Comparison of ENCODE assay signal across 16 cellular contexts in genomic region chr3:3065876-3066275, GRCh38. TPM values are rescaled to one million over a fixed set of nuclear protein-coding genes. Genes with fewer than 3 reads are reported as not detected.
A peak's percentile ranks its signal among the peaks of the same experiment; 100 is the strongest.
DNase-seq lines count a peak whose midpoint lies in the region; ATAC-seq and TF ChIP-seq lines count a peak whose summit lies in the region.
"Had no signal": no experiment of that assay in that cellular context is flagged by ENCODE, and none has a peak within 500 bp of the region (broad histone marks: within the 10 kb centered on the region; RNA-seq: fewer than 3 reads in every experiment).

No MANE protein-coding gene starts in this region.

- DNase-seq in RWPE2 (ENCODE audit: low spot score) = no peak
- peak; percentile 18 for DNase-seq in mucosa of gallbladder (ENCODE audit: low spot score)
- DNase-seq in activated CD8-positive, alpha-beta memory T cell treated with anti-CD3 and anti-CD28 coated beads, Interleukin-2, amount 50 U/mL, for 48 hours = no peak
- no peak for DNase-seq in ovary
- DNase-seq: activated CD4-positive, CD25-positive, alpha-beta regulatory T cell treated with anti-CD3 and anti-CD28 coated beads, Interleukin-2, amount 50 U/mL, for 72 hours; adrenal gland; foreskin fibroblast; NCI-H187; NCI-H510A; stimulated activated CD4-positive, alpha-beta T cell treated with anti-CD3 and anti-CD28 coated beads, Interleukin-1b, Interleukin-23, amount 100 ng/mL, for 48 hours had no signal

- no peak for TF ChIP-seq EP300 in ovary (IDR thresholded peaks at IDR 0.05)

- WGBS in ovary, 3 donors = 66 to 83% (median 79%) methylated on average over 2 of the region's 2 CpGs

- TF ChIP-seq POLR2A in ovary (IDR thresholded peaks at IDR 0.05) = no peak

- H3K27me3 ChIP-seq in RWPE2 (ENCODE audit: insufficient read depth, poor library complexity, severe bottlenecking) = no peaks in the 10 kb centered on the region
- no peaks in the 10 kb centered on the region for H3K27me3 ChIP-seq in ovary
- H3K27me3 ChIP-seq: adrenal gland had no signal

- TF ChIP-seq CTCF in RWPE2 (IDR thresholded peaks at IDR 0.05; ENCODE audit: poor library complexity, severe bottlenecking) (no peak), ovary (IDR thresholded peaks at IDR 0.05) (no peak)

- H3K27ac ChIP-seq in RWPE2 (ENCODE audit: poor library complexity, severe bottlenecking) (no peak overlapping the region), ovary (no peak overlapping the region)
- H3K27ac ChIP-seq: adrenal gland had no signal

- H3K4me3 ChIP-seq in RWPE2 (ENCODE audit: severe bottlenecking) (no peak overlapping the region), ovary (no peak overlapping the region)
- H3K4me3 ChIP-seq: adrenal gland had no signal

- no peaks in the 10 kb centered on the region for H3K36me3 ChIP-seq in RWPE2 (ENCODE audit: low read depth)
- H3K36me3 ChIP-seq in ovary = no peaks in the 10 kb centered on the region
- H3K36me3 ChIP-seq: adrenal gland had no signal

- H3K9me3 ChIP-seq in RWPE2 (ENCODE audit: severe bottlenecking) = no peaks in the 10 kb centered on the region
- no peaks in the 10 kb centered on the region for H3K9me3 ChIP-seq in ovary
- H3K9me3 ChIP-seq: adrenal gland had no signal

- ATAC-seq in GM18511 (IDR thresholded peaks at IDR 0.05; ENCODE audit: unreplicated experiment) = peak; percentile 40
- ATAC-seq in HG02852 (IDR thresholded peaks at IDR 0.05; ENCODE audit: unreplicated experiment) = peak; percentile 53
- 0 out of 3 replicates have a peak, but pooled peaks have one; percentile 25 for ATAC-seq in RWPE2 (ENCODE audit: low read depth)
- ATAC-seq in GM21825 (IDR thresholded peaks at IDR 0.05; ENCODE audit: unreplicated experiment) = no peak
- no peak for ATAC-seq in HG03520 (IDR thresholded peaks at IDR 0.05; ENCODE audit: unreplicated experiment)
- ATAC-seq: sciatic nerve had no signal

- intact Hi-C loops in ovary (cut with DNase I) = no loop called here

- H3K4me1 ChIP-seq in RWPE2 (ENCODE audit: insufficient read depth, poor library complexity, severe bottlenecking) (no peaks in the 10 kb centered on the region), ovary (ENCODE audit: insufficient read depth) (no peaks in the 10 kb centered on the region)
- H3K4me1 ChIP-seq: adrenal gland had no signal

RNA-seq across cellular contexts. Expression of gene IL5RA, which starts 44.3 kb away (rescaled TPM):
- 0.60 TPM for total RNA-seq in mucosa of gallbladder
- total RNA-seq in ovary = 1 to 10 TPM in 3 of 7 donors, under 1 TPM in 2, not detected in 2; 0.55 to 7.9 (median 1.3) TPM
- under 1 TPM; 0.07 to 0.63 TPM for polyA plus RNA-seq in ovary
- total RNA-seq: SK-MEL-5 had no signal

Comparison
In these comparisons a context has a peak if more than half of its experiments do, and no peak if none do; other contexts are left out.
1. ATAC-seq: peak in GM18511 (single experiment), HG02852 (single experiment) and RWPE2 (single experiment); none in GM21825 (single experiment) and HG03520 (single experiment).